In the genomic region with DNA sequence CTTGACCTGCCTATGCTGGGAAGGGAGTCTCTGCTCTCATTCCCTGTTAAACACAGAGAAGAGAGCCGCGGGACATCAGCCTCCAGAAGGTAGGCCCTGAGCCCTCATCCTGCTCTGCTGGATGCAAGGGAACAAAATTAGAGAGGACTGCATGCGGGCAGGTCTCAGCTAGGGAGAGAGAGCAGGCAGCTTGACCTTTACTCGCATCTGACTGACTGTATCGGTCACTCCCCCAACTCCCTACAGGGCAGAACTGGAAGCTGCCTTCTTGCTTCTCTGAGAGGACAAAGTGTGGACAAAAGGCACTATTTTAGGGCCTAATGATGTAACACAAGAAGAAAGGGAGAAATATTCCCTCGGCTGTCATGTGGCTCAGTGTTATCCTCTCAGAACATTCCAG, we compare ENCODE assay signal across 1 cellular context.
TF ChIP-seq lines count a peak whose summit lies in the region.

No MANE protein-coding gene starts in this region.

TF ChIP-seq in HEK293T, 16 proteins besides CTCF, POLR2A, EP300 and RAD21 (continued from another document):
- TF ChIP-seq SUZ12 (IDR thresholded peaks at IDR 0.05) (no peak), HDGF (IDR thresholded peaks at IDR 0.05; ENCODE audit: borderline replicate concordance) (no peak)
